27 cellular contexts compared by ENCODE assay signal in the genomic region with DNA sequence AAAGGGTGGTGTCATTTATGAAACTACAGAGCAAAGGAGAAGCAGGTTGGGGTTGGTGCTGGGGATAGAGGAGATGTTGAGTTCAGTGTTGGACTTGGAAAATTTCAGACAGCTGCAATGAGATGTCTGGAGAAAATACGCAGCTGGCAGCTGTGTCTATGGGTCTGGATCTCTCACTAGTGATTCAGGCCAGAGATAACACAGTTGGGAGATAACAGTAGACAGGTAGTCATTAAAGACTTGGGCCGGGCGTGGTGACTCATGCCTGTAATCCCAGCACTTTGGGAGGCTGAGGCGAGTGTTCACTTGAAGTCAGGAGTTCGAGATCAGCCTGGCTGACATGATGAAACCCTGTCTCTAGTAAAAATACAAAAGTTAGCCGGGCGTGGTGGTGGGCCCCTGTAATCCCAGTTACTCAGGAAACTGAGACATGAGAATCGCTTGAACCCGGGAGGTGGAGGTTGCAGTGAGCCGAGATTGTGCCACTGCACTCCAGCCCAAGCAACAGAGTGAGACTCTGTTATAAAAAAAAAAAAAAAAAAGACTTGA. TPM values are rescaled to one million over a fixed set of nuclear protein-coding genes. Genes with fewer than 3 reads are reported as not detected.
A peak's percentile ranks its signal among the peaks of the same experiment; 100 is the strongest.
DNase-seq lines count a peak whose midpoint lies in the region; ATAC-seq lines count a peak whose summit lies in the region.
"Had no signal": no experiment of that assay in that cellular context is flagged by ENCODE, and none has a peak within 500 bp of the region (broad histone marks: within the 10 kb centered on the region; RNA-seq: fewer than 3 reads in every experiment).

No MANE protein-coding gene starts in this region.

- DNase-seq in Daoy (ENCODE audit: low read depth) (peak; percentile 47), SK-N-DZ (ENCODE audit: low spot score) (peak; percentile 47), mesenteric fat pad (ENCODE audit: low spot score) (peak; percentile 33), NCI-H187 (lab: John Stamatoyannopoulos, UW) (no peak)
- DNase-seq: activated CD4-positive, alpha-beta T cell treated with anti-CD3 and anti-CD28 coated beads, Interleukin-2, amount 50 U/mL, for 1 hour; aorta; caudate nucleus; DND-41; Karpas-422; left ventricle myocardium inferior; midbrain; natural killer cell; NCI-H1694; NCI-H2171 treated with DMSO at 0.1 percent for 48 hours; NCI-H524 treated with DMSO at 0.1 percent for 48 hours; NK-92 treated with Interleukin-12 subunit alpha and Interleukin-12 subunit beta, amount 100 ng/mL, for 24 hours; Right ventricle myocardium superior; substantia nigra had no signal

- peaks cover 5% of the 10 kb centered on the region; the same call in 1 of the 2 replicates for H3K9me3 ChIP-seq in BLaER1
- H3K9me3 ChIP-seq: left ventricle myocardium inferior had no signal

- H3K9ac ChIP-seq in BLaER1: no peak overlapping the region
- H3K9ac ChIP-seq: GM23248 had no signal

- no peak overlapping the region for H3K4me3 ChIP-seq in BLaER1
- H3K4me3 ChIP-seq: GM23248, left ventricle myocardium inferior, smooth muscle cell had no signal

- peak overlapping the region; percentile 56; the same call in 1 of the 2 replicates for H3K4me2 ChIP-seq in BLaER1
- H3K4me2 ChIP-seq: smooth muscle cell had no signal

- peaks cover 11% of the 10 kb centered on the region; the same call in 1 of the 2 replicates for H3K36me3 ChIP-seq in BLaER1

- no peak overlapping the region for H3K27ac ChIP-seq in BLaER1
- H3K27ac ChIP-seq: GM23248, left ventricle myocardium inferior had no signal

- peaks cover 35% of the 10 kb centered on the region for H3K4me1 ChIP-seq in BLaER1

- 0 out of 2 replicates have a peak, but pooled peaks cover 8% of the 10 kb centered on the region for H4K20me1 ChIP-seq in BLaER1

- H3K27me3 ChIP-seq in BLaER1: peaks cover 52% of the 10 kb centered on the region

- ATAC-seq in GM21528 (IDR thresholded peaks at IDR 0.05; ENCODE audit: low FRiP score, unreplicated experiment) (no peak), GM18520 (IDR thresholded peaks at IDR 0.05; ENCODE audit: unreplicated experiment) (no peak)
- ATAC-seq: activated T-helper 17 cell treated with anti-CD3 and anti-CD28 coated beads, Interleukin-2, amount 50 U/mL, for 72 hours; natural killer cell; PC-3; WTC11 had no signal

RNA-seq across cellular contexts. Expression of a gene that starts 2.5 kb away (rescaled TPM):
- 0.06 and 0.21 TPM in 2 replicates for total RNA-seq in Daoy (2014; rRNA removed; shearing (Covaris generic))
- polyA plus RNA-seq in SK-N-DZ (2014; cell fraction: cytosol; rRNA removed): 0.21 TPM in 1 of 2 replicates, not detected in the other
- polyA plus RNA-seq in SK-N-DZ (2014; cell fraction: nucleus; rRNA removed): 0.64 TPM in 1 of 2 replicates, not detected in the other
- total RNA-seq in mesenteric fat pad: 1.2 TPM
- total RNA-seq: GM23248, urinary bladder had no signal

RNA-seq across cellular contexts. Expression of a gene that starts 13.1 kb away (rescaled TPM):
- 21.7 and 26.4 TPM in 2 replicates for total RNA-seq in Daoy (2014; rRNA removed; shearing (Covaris generic))
- 31.9 and 34.8 TPM in 2 replicates for polyA plus RNA-seq in SK-N-DZ (2014; cell fraction: cytosol; rRNA removed)
- polyA plus RNA-seq in SK-N-DZ (2014; cell fraction: nucleus; rRNA removed): 30.2 and 39.1 TPM in 2 replicates
- total RNA-seq in mesenteric fat pad: 16.0 TPM

RNA-seq across cellular contexts. Expression of a gene that starts 13.5 kb away (rescaled TPM):
- total RNA-seq in Daoy (2014; rRNA removed; shearing (Covaris generic)): 12.1 and 16.1 TPM in 2 replicates
- 25.4 and 28.4 TPM in 2 replicates for polyA plus RNA-seq in SK-N-DZ (2014; cell fraction: cytosol; rRNA removed)
- polyA plus RNA-seq in SK-N-DZ (2014; cell fraction: nucleus; rRNA removed): 28.3 and 52.9 TPM in 2 replicates
- 48.5 TPM for total RNA-seq in mesenteric fat pad

Comparison
In these comparisons a context has a peak if more than half of its experiments do, and no peak if none do; other contexts are left out.
1. DNase-seq: peak in Daoy (single experiment), SK-N-DZ (single experiment) and mesenteric fat pad (single experiment); none in NCI-H187 (0 of 2).